ENCODE assay signal across 1 cellular context in the genomic region with DNA sequence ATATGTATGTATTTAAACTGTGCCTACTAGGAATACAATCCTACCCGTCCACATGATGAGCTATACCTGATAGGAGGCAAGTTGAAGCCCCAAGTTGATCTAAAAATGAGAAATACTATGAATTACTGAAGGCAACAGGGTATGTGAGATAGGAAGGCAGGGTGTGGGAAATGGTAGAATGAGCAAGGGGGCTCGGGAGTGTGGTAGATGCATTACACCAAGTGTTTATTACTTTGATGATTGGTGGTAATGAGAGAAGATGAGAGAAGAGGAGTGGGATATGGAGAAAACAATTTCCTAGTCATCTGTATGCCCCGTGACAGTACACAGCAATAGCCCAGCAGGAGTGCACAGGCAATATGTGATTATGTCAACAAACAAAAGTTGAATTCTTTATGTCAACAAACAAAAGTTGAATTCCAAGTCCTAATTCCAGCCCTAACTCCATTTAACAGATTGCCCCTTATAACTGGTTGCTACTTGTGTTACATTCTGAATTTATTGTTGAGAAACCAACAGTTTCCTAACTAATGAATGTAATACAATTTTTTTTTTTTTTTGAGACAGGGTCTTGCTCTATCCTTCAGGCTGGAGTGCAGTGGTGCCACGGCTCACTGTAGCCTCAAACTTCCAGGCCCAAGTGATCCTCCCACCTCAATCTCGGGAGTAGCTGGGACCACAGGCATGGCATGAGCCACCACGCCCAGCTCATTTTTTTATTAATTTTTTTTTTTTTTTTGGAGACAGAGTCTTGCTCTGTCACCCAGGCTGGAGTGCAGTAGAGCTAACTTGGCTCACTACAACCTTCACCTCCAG.
A peak's percentile ranks its signal among the peaks of the same experiment; 100 is the strongest.
TF ChIP-seq lines count a peak whose summit lies in the region.

No MANE protein-coding gene starts in this region.

TF ChIP-seq in HEK293, 187 proteins besides CTCF, POLR2A, EP300 and RAD21 (continued from another document and continues in another):
- TF ChIP-seq, protein P1, sequence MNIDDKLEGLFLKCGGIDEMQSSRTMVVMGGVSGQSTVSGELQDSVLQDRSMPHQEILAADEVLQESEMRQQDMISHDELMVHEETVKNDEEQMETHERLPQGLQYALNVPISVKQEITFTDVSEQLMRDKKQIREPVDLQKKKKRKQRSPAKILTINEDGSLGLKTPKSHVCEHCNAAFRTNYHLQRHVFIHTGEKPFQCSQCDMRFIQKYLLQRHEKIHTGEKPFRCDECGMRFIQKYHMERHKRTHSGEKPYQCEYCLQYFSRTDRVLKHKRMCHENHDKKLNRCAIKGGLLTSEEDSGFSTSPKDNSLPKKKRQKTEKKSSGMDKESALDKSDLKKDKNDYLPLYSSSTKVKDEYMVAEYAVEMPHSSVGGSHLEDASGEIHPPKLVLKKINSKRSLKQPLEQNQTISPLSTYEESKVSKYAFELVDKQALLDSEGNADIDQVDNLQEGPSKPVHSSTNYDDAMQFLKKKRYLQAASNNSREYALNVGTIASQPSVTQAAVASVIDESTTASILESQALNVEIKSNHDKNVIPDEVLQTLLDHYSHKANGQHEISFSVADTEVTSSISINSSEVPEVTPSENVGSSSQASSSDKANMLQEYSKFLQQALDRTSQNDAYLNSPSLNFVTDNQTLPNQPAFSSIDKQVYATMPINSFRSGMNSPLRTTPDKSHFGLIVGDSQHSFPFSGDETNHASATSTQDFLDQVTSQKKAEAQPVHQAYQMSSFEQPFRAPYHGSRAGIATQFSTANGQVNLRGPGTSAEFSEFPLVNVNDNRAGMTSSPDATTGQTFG (tag by site-specific recombination; IDR thresholded peaks at IDR 0.05; ENCODE audit: borderline replicate concordance), result no peak
- TF ChIP-seq, protein P2, sequence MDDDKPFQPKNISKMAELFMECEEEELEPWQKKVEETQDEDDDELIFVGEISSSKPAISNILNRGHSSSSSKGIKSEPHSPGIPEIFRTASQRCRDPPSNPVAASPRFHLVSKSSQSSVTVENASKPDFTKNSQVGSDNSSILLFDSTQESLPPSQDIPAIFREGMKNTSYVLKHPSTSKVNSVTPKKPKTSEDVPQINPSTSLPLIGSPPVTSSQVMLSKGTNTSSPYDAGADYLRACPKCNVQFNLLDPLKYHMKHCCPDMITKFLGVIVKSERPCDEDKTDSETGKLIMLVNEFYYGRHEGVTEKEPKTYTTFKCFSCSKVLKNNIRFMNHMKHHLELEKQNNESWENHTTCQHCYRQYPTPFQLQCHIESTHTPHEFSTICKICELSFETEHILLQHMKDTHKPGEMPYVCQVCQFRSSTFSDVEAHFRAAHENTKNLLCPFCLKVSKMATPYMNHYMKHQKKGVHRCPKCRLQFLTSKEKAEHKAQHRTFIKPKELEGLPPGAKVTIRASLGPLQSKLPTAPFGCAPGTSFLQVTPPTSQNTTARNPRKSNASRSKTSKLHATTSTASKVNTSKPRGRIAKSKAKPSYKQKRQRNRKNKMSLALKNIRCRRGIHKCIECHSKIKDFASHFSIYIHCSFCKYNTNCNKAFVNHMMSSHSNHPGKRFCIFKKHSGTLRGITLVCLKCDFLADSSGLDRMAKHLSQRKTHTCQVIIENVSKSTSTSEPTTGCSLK (tag by site-specific recombination; IDR thresholded peaks at IDR 0.05), result no peak
- TF ChIP-seq, protein P3, sequence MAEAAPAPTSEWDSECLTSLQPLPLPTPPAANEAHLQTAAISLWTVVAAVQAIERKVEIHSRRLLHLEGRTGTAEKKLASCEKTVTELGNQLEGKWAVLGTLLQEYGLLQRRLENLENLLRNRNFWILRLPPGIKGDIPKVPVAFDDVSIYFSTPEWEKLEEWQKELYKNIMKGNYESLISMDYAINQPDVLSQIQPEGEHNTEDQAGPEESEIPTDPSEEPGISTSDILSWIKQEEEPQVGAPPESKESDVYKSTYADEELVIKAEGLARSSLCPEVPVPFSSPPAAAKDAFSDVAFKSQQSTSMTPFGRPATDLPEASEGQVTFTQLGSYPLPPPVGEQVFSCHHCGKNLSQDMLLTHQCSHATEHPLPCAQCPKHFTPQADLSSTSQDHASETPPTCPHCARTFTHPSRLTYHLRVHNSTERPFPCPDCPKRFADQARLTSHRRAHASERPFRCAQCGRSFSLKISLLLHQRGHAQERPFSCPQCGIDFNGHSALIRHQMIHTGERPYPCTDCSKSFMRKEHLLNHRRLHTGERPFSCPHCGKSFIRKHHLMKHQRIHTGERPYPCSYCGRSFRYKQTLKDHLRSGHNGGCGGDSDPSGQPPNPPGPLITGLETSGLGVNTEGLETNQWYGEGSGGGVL (tag by site-specific recombination; IDR thresholded peaks at IDR 0.05), result peak; percentile 30; the same call in 1 of the 2 replicates
- TF ChIP-seq, protein P4, sequence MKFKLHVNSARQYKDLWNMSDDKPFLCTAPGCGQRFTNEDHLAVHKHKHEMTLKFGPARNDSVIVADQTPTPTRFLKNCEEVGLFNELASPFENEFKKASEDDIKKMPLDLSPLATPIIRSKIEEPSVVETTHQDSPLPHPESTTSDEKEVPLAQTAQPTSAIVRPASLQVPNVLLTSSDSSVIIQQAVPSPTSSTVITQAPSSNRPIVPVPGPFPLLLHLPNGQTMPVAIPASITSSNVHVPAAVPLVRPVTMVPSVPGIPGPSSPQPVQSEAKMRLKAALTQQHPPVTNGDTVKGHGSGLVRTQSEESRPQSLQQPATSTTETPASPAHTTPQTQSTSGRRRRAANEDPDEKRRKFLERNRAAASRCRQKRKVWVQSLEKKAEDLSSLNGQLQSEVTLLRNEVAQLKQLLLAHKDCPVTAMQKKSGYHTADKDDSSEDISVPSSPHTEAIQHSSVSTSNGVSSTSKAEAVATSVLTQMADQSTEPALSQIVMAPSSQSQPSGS (tag by site-specific recombination; IDR thresholded peaks at IDR 0.05; ENCODE audit: low read depth), result no peak
- TF ChIP-seq, protein P5, sequence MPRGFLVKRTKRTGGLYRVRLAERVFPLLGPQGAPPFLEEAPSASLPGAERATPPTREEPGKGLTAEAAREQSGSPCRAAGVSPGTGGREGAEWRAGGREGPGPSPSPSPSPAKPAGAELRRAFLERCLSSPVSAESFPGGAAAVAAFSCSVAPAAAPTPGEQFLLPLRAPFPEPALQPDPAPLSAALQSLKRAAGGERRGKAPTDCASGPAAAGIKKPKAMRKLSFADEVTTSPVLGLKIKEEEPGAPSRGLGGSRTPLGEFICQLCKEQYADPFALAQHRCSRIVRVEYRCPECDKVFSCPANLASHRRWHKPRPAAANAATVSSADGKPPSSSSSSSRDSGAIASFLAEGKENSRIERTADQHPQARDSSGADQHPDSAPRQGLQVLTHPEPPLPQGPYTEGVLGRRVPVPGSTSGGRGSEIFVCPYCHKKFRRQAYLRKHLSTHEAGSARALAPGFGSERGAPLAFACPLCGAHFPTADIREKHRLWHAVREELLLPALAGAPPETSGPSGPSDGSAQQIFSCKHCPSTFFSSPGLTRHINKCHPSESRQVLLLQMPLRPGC (tag by site-specific recombination; IDR thresholded peaks at IDR 0.05), result peak; percentile 90
- TF ChIP-seq ZNF175 (tag by site-specific recombination; IDR thresholded peaks at IDR 0.05) (no peak), EGR2 (tag by site-specific recombination; IDR thresholded peaks at IDR 0.05; ENCODE audit: low read depth) (peak; percentile 3; the same call in 1 of the 2 replicates), ZNF24 (tag by site-specific recombination; IDR thresholded peaks at IDR 0.05) (peak; percentile 81), ZNF211 (tag by site-specific recombination; IDR thresholded peaks at IDR 0.05; ENCODE audit: low read depth) (peak; percentile 91), ZNF529 (tag by site-specific recombination; IDR thresholded peaks at IDR 0.05; ENCODE audit: insufficient replicate concordance) (no peak), ZSCAN16 (tag by site-specific recombination; IDR thresholded peaks at IDR 0.05) (no peak), ZNF777 (tag by site-specific recombination; IDR thresholded peaks at IDR 0.05; ENCODE audit: borderline replicate concordance) (no peak), ZNF10 (tag by site-specific recombination; IDR thresholded peaks at IDR 0.05) (no peak), ZNF664 (tag by site-specific recombination; IDR thresholded peaks at IDR 0.05) (no peak), ZNF433 (tag by site-specific recombination; IDR thresholded peaks at IDR 0.05; ENCODE audit: low read depth) (no peak), WT1 (tag by site-specific recombination; IDR thresholded peaks at IDR 0.05) (peak; percentile 98), REPIN1 (tag by site-specific recombination; IDR thresholded peaks at IDR 0.05; ENCODE audit: low read depth) (no peak), ZBTB8A (tag by site-specific recombination; IDR thresholded peaks at IDR 0.05) (peak; percentile 59), ZNF121 (tag by site-specific recombination; IDR thresholded peaks at IDR 0.05) (no peak), ZSCAN30 (tag by site-specific recombination; IDR thresholded peaks at IDR 0.05) (no peak), ZNF544 (tag by site-specific recombination; IDR thresholded peaks at IDR 0.05) (no peak), ZIC2 (tag by site-specific recombination; IDR thresholded peaks at IDR 0.05) (peak; percentile 36), ZNF169 (tag by site-specific recombination; IDR thresholded peaks at IDR 0.05) (no peak), TRIM28 (IDR thresholded peaks at IDR 0.05; ENCODE audit: borderline replicate concordance, low read length) (no peak), ZNF184 (tag by site-specific recombination; IDR thresholded peaks at IDR 0.05) (no peak), ZNF23 (tag by site-specific recombination; IDR thresholded peaks at IDR 0.05; ENCODE audit: borderline replicate concordance) (no peak), ZNF157 (tag by site-specific recombination; IDR thresholded peaks at IDR 0.05) (no peak), ZNF138 (tag by site-specific recombination; IDR thresholded peaks at IDR 0.05; ENCODE audit: borderline replicate concordance) (no peak), ZNF626 (tag by site-specific recombination; IDR thresholded peaks at IDR 0.05) (no peak), ZNF155 (tag by site-specific recombination; IDR thresholded peaks at IDR 0.05) (no peak), ZNF221 (tag by site-specific recombination; IDR thresholded peaks at IDR 0.05; ENCODE audit: borderline replicate concordance) (no peak), ZBTB21 (tag by site-specific recombination; IDR thresholded peaks at IDR 0.05) (no peak), ZNF214 (tag by site-specific recombination; IDR thresholded peaks at IDR 0.05; ENCODE audit: borderline replicate concordance) (no peak), ZNF112 (tag by site-specific recombination; IDR thresholded peaks at IDR 0.05) (no peak), ZNF335 (tag by site-specific recombination; conservative IDR thresholded peaks at IDR 0.05) (peak; percentile 65; the same call in 1 of the 2 replicates), RBAK (tag by site-specific recombination; IDR thresholded peaks at IDR 0.05) (no peak), KLF10 (tag by site-specific recombination; IDR thresholded peaks at IDR 0.05) (no peak), SCRT2 (tag by site-specific recombination; IDR thresholded peaks at IDR 0.05) (peak; percentile 59)
- TF ChIP-seq, protein P6, sequence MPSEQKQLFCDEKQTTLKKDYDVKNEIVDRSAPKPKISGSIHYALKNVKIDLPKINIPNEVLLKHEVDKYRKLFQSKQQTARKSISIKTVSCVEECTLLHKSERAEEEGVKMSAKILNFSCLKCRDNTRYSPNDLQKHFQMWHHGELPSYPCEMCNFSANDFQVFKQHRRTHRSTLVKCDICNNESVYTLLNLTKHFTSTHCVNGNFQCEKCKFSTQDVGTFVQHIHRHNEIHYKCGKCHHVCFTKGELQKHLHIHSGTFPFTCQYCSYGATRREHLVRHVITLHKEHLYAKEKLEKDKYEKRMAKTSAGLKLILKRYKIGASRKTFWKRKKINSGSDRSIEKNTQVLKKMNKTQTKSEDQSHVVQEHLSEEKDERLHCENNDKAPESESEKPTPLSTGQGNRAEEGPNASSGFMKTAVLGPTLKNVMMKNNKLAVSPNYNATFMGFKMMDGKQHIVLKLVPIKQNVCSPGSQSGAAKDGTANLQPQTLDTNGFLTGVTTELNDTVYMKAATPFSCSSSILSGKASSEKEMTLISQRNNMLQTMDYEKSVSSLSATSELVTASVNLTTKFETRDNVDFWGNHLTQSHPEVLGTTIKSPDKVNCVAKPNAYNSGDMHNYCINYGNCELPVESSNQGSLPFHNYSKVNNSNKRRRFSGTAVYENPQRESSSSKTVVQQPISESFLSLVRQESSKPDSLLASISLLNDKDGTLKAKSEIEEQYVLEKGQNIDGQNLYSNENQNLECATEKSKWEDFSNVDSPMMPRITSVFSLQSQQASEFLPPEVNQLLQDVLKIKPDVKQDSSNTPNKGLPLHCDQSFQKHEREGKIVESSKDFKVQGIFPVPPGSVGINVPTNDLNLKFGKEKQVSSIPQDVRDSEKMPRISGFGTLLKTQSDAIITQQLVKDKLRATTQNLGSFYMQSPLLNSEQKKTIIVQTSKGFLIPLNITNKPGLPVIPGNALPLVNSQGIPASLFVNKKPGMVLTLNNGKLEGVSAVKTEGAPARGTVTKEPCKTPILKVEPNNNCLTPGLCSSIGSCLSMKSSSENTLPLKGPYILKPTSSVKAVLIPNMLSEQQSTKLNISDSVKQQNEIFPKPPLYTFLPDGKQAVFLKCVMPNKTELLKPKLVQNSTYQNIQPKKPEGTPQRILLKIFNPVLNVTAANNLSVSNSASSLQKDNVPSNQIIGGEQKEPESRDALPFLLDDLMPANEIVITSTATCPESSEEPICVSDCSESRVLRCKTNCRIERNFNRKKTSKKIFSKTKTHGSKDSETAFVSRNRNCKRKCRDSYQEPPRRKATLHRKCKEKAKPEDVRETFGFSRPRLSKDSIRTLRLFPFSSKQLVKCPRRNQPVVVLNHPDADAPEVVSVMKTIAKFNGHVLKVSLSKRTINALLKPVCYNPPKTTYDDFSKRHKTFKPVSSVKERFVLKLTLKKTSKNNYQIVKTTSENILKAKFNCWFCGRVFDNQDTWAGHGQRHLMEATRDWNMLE (tag by site-specific recombination; conservative IDR thresholded peaks at IDR 0.05; ENCODE audit: low read depth), result no peak
- TF ChIP-seq, protein P7, sequence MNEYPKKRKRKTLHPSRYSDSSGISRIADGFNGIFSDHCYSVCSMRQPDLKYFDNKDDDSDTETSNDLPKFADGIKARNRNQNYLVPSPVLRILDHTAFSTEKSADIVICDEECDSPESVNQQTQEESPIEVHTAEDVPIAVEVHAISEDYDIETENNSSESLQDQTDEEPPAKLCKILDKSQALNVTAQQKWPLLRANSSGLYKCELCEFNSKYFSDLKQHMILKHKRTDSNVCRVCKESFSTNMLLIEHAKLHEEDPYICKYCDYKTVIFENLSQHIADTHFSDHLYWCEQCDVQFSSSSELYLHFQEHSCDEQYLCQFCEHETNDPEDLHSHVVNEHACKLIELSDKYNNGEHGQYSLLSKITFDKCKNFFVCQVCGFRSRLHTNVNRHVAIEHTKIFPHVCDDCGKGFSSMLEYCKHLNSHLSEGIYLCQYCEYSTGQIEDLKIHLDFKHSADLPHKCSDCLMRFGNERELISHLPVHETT (tag by site-specific recombination; IDR thresholded peaks at IDR 0.05), result peak; percentile 49; the same call in 1 of the 2 replicates
- TF ChIP-seq, protein P8, sequence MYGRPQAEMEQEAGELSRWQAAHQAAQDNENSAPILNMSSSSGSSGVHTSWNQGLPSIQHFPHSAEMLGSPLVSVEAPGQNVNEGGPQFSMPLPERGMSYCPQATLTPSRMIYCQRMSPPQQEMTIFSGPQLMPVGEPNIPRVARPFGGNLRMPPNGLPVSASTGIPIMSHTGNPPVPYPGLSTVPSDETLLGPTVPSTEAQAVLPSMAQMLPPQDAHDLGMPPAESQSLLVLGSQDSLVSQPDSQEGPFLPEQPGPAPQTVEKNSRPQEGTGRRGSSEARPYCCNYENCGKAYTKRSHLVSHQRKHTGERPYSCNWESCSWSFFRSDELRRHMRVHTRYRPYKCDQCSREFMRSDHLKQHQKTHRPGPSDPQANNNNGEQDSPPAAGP (tag by site-specific recombination; IDR thresholded peaks at IDR 0.05), result peak; percentile 51; the same call in 1 of the 2 replicates
